Comparison of ENCODE assay signal across 17 cellular contexts in the genomic region with DNA sequence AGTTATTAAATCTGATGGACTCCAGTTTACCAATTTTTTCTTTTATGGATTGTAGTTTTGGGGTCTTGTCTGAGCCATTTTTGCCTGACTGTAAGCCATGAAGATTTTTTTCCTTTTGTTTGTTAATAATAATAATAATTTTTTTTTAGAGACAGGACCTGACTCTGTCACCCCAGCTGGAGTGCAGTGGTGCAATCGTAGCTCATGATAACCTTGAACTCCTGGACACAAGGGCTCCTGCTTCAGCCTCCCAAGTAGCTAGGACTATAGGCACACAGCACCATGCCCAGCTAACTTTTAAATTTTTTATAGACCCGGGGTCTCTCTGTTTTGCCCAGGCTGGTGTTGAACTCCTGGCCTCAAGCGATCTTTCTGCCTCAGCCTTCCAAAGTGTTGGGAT. TPM values are rescaled to one million over a fixed set of nuclear protein-coding genes. Genes with fewer than 3 reads are reported as not detected.
A peak's percentile ranks its signal among the peaks of the same experiment; 100 is the strongest.
DNase-seq lines count a peak whose midpoint lies in the region; ATAC-seq, FAIRE-seq and TF ChIP-seq lines count a peak whose summit lies in the region.
"Had no signal": no experiment of that assay in that cellular context is flagged by ENCODE, and none has a peak within 500 bp of the region (broad histone marks: within the 10 kb centered on the region; RNA-seq: fewer than 3 reads in every experiment).

No MANE protein-coding gene starts in this region.

- H3K4me2 ChIP-seq in GM12878 (ENCODE audit: control insufficient read depth, insufficient read depth) (no peak overlapping the region), trophoblast cell (ENCODE audit: low read length) (no peak overlapping the region)

- TF ChIP-seq EP300 in GM12878 (IDR thresholded peaks at IDR 0.05; ENCODE audit: borderline replicate concordance in 1 of 2, control insufficient read depth in 1 of 2, low read depth in 2 of 2, low read length in 2 of 2) = no peak

- peaks cover 67% of the 10 kb centered on the region for H3K4me1 Mint-ChIP-seq in activated naive CD8-positive, alpha-beta T cell (ENCODE audit: low read depth)
- peaks cover 39% of the 10 kb centered on the region for H3K4me1 Mint-ChIP-seq in activated naive CD8-positive, alpha-beta T cell treated with anti-CD3 and anti-CD28 coated beads for 36 hours

- no peaks in the 10 kb centered on the region for H4K20me1 ChIP-seq in GM12878 (ENCODE audit: control insufficient read depth, insufficient read depth)

- H3K4me1 ChIP-seq in GM12878 (ENCODE audit: control insufficient read depth, insufficient read depth, low read length) (no peaks in the 10 kb centered on the region; the same call in 1 of the 2 replicates), liver (ENCODE audit: control insufficient read depth in 4 of 4, insufficient read depth in 4 of 4, low read length in 3 of 4) (peaks cover 5 to 19% (median 11%) of the 10 kb centered on the region in 4 donors), trophoblast cell (ENCODE audit: control insufficient read depth in 1 of 2, insufficient read depth in 2 of 2, low read length in 2 of 2) (no peaks in the 10 kb centered on the region)

- RAD21 ChIA-PET in GM12878 (lab: Charles Lee; ENCODE audit: unreplicated experiment) = no interaction called here

- peak; percentile 31 for ATAC-seq in GM12878
- ATAC-seq in sciatic nerve = no peak

- no peak overlapping the region for H3K14ac ChIP-seq in trophoblast cell (ENCODE audit: low read length)

- H3K27ac Mint-ChIP-seq in activated naive CD8-positive, alpha-beta T cell = no peak overlapping the region
- H3K27ac Mint-ChIP-seq in activated naive CD8-positive, alpha-beta T cell treated with anti-CD3 and anti-CD28 coated beads for 36 hours = no peak overlapping the region

- intact Hi-C loops in GM12878 (cut with micrococcal nuclease; ENCODE audit: unreplicated experiment) = loop anchor here (10.0 kb wide), 2 partner anchors 227 to 1187 kb away; no protein-coding TSS in a partner anchor
- intact Hi-C loops in sciatic nerve (cut with DNase I) = no loop called here

- CTCF ChIA-PET in GM12878 (lab: Yijun Ruan, JAX) = no interaction called here

- H3K9me3 ChIP-seq in GM12878 (replicated peaks; ENCODE audit: control insufficient read depth, insufficient read depth, low read length) (peaks cover 8% of the 10 kb centered on the region), liver (ENCODE audit: control insufficient read depth in 4 of 4, low read length in 3 of 4) (no peaks in the 10 kb centered on the region), trophoblast cell (ENCODE audit: insufficient read depth, low read depth, low read length) (no peaks in the 10 kb centered on the region)
- H3K9me3 ChIP-seq: HAP-1 had no signal

- no peak for TF ChIP-seq RAD21 in GM12878 (IDR thresholded peaks at IDR 0.05; ENCODE audit: insufficient read depth, low read depth, low read length)
- no peak for TF ChIP-seq RAD21 in liver (IDR thresholded peaks at IDR 0.05)

- in situ Hi-C loops in GM12878 (cut with MboI) = no loop called here

- no peak for DNase-seq in activated naive CD8-positive, alpha-beta T cell treated with anti-CD3 and anti-CD28 coated beads for 36 hours
- DNase-seq in GM12878 (ENCODE audit: low read depth, low spot score) (no peak), trophoblast cell (no peak), sciatic nerve (ENCODE audit: low spot score) (no peak), SW480 (ENCODE audit: low spot score) (no peak), activated gamma-delta T cell (lab: John Stamatoyannopoulos, UW) (no peak)
- DNase-seq: 8988T; CD4-positive, alpha-beta memory T cell; DMS79; EL had no signal

- H4K91ac ChIP-seq in trophoblast cell (ENCODE audit: low read depth, low read length) = no peak overlapping the region

- no peak overlapping the region for H2AFZ ChIP-seq in GM12878 (ENCODE audit: control insufficient read depth, low read depth, low read length)
- H2AFZ ChIP-seq in trophoblast cell (ENCODE audit: insufficient read depth, low read length, poor library complexity) = no peak overlapping the region

- no peak overlapping the region for H3K23ac ChIP-seq in trophoblast cell (ENCODE audit: low read length)

- POLR2A ChIA-PET in GM12878 (lab: Charles Lee) = no interaction called here

- H2BK12ac ChIP-seq in trophoblast cell (ENCODE audit: low read length) = no peak overlapping the region

- peak overlapping the region; percentile 13 for H3K4me3 Mint-ChIP-seq in activated naive CD8-positive, alpha-beta T cell
- no peak overlapping the region for H3K4me3 Mint-ChIP-seq in activated naive CD8-positive, alpha-beta T cell treated with anti-CD3 and anti-CD28 coated beads for 36 hours

- no peak overlapping the region for H3K27ac ChIP-seq in GM12878 (ENCODE audit: control insufficient read depth, insufficient read depth)
- H3K27ac ChIP-seq in liver (ENCODE audit: low read depth in 1 of 2, low read length in 2 of 2) = no peak overlapping the region
- no peak overlapping the region for H3K27ac ChIP-seq in trophoblast cell (ENCODE audit: low read depth, low read length)
- H3K27ac ChIP-seq: BLaER1 treated with 17β-estradiol and CSF1 and Interleukin-3, amounts not matched to agents 10 nM and 100 nM had no signal

- H2BK5ac ChIP-seq in trophoblast cell (ENCODE audit: low read depth, low read length, poor library complexity) = no peak overlapping the region

- no peak overlapping the region for H4K8ac ChIP-seq in trophoblast cell (ENCODE audit: low read depth, low read length)

- H3K79me2 ChIP-seq in GM12878 (ENCODE audit: control insufficient read depth, insufficient read depth, low read length) (peaks cover 60% of the 10 kb centered on the region), trophoblast cell (ENCODE audit: control insufficient read depth, insufficient read depth, low read length, poor library complexity) (peaks cover 2% of the 10 kb centered on the region)

- no peak overlapping the region for H3K18ac ChIP-seq in trophoblast cell (ENCODE audit: low read length)

- TF ChIP-seq POLR2A in GM12878 (IDR thresholded peaks at IDR 0.05; ENCODE audit: low read depth, low read length) = no peak

- peaks cover 24% of the 10 kb centered on the region for H3K36me3 Mint-ChIP-seq in activated naive CD8-positive, alpha-beta T cell
- H3K36me3 Mint-ChIP-seq in activated naive CD8-positive, alpha-beta T cell treated with anti-CD3 and anti-CD28 coated beads for 36 hours = peaks cover 57% of the 10 kb centered on the region

- no peak overlapping the region for H2BK120ac ChIP-seq in trophoblast cell (ENCODE audit: insufficient read depth, low read length, poor library complexity)

- H3K36me3 ChIP-seq in GM12878 (ENCODE audit: control insufficient read depth in 2 of 2, insufficient read depth in 2 of 2, low read length in 1 of 2) (peaks cover 0 to 8% of the 10 kb centered on the region in 2 experiments; a peak in 1 of 4 replicates), liver (ENCODE audit: control insufficient read depth in 4 of 4, insufficient read depth in 3 of 4, low read depth in 1 of 4, low read length in 3 of 4) (peaks cover 0 to 3% (median under 1%) of the 10 kb centered on the region in 4 donors), trophoblast cell (ENCODE audit: control insufficient read depth in 1 of 2, insufficient read depth in 2 of 2, low read length in 2 of 2) (peaks cover 8 to 17% of the 10 kb centered on the region in 2 experiments)

- BruUV-seq in GM12878 (replicated peaks; lab: Mats Ljungman, UMichigan) = no TSS peak

- no peaks in the 10 kb centered on the region for H3K79me1 ChIP-seq in trophoblast cell (ENCODE audit: low read length)

- SMC1A ChIA-PET in GM12878 (lab: Charles Lee; ENCODE audit: uncharacterized antibody, unreplicated experiment) = interaction anchor here (1.0 to 1.9 kb wide), 2 partner anchors 14 to 16 kb away, joined by 4 read pairs; no protein-coding TSS in a partner anchor

- no peak for FAIRE-seq in GM12878 (lab: Jason Lieb, UNC)
- FAIRE-seq: G401.6, H1, HTR-8/SVneo had no signal

- WGBS in GM12878 (ENCODE audit: insufficient coverage, insufficient replicate concordance, low lambda C conversion rate, missing lambda C conversion rate) = 100% methylated on average over 3 of the region's 3 CpGs
- 82% methylated on average over 3 of the region's 3 CpGs for WGBS in liver
- WGBS in trophoblast cell (ENCODE audit: extremely low coverage, insufficient coverage, insufficient read length) = no CpG with 5 or more reads among the region's 3 CpGs

- H3K9ac ChIP-seq in GM12878 (ENCODE audit: control insufficient read depth, insufficient read depth, low read length) = no peak overlapping the region
- no peak overlapping the region for H3K9ac ChIP-seq in liver (ENCODE audit: low read depth in 1 of 2, low read length in 2 of 2)
- no peak overlapping the region for H3K9ac ChIP-seq in trophoblast cell (ENCODE audit: low read length)
- H3K9ac ChIP-seq: BLaER1 treated with 17β-estradiol and CSF1 and Interleukin-3, amounts not matched to agents 10 nM and 100 nM had no signal

- H3K4ac ChIP-seq in trophoblast cell (ENCODE audit: low read depth, low read length) = peak overlapping the region; percentile 62

- H3K9me3 Mint-ChIP-seq in activated naive CD8-positive, alpha-beta T cell (ENCODE audit: low read depth) = no peaks in the 10 kb centered on the region
- H3K9me3 Mint-ChIP-seq in activated naive CD8-positive, alpha-beta T cell treated with anti-CD3 and anti-CD28 coated beads for 36 hours = no peaks in the 10 kb centered on the region

- H3K27me3 ChIP-seq in GM12878 (replicated peaks in 1 of 2; ENCODE audit: control insufficient read depth in 2 of 2, insufficient read depth in 2 of 2, low read length in 1 of 2) (no peaks in the 10 kb centered on the region), liver (ENCODE audit: control insufficient read depth in 4 of 4, insufficient read depth in 4 of 4, low read length in 3 of 4) (no peaks in the 10 kb centered on the region), trophoblast cell (ENCODE audit: insufficient read depth, low read length) (no peaks in the 10 kb centered on the region)
- H3K27me3 ChIP-seq: BLaER1 treated with 17β-estradiol and CSF1 and Interleukin-3, amounts not matched to agents 10 nM and 100 nM had no signal

- no peak overlapping the region for H4K12ac ChIP-seq in trophoblast cell (ENCODE audit: low read depth, low read length)

- no peaks in the 10 kb centered on the region for H3K27me3 Mint-ChIP-seq in activated naive CD8-positive, alpha-beta T cell
- no peaks in the 10 kb centered on the region for H3K27me3 Mint-ChIP-seq in activated naive CD8-positive, alpha-beta T cell treated with anti-CD3 and anti-CD28 coated beads for 36 hours
- H3K27me3 Mint-ChIP-seq: CD4-positive, alpha-beta memory T cell had no signal

- TF ChIP-seq CTCF in GM12878 (IDR thresholded peaks at IDR 0.05 in 2 of 3, conservative IDR thresholded peaks at IDR 0.05 in 1 of 3; ENCODE audit: control insufficient read depth in 2 of 3, extremely low read depth in 1 of 3, insufficient read depth in 1 of 3, low read depth in 3 of 3, low read length in 3 of 3) (no peak), liver (IDR thresholded peaks at IDR 0.05; ENCODE audit: low read depth, low read length, missing input control) (no peak)

- H3K4me3 ChIP-seq in GM12878 (no peak overlapping the region), liver (ENCODE audit: low read depth in 1 of 3, low read length in 3 of 3) (no peak overlapping the region), trophoblast cell (ENCODE audit: low read depth, low read length) (no peak overlapping the region)
- H3K4me3 ChIP-seq: BLaER1 treated with 17β-estradiol and CSF1 and Interleukin-3, amounts not matched to agents 10 nM and 100 nM; HAP-1 had no signal

- no peak overlapping the region for H2AK5ac ChIP-seq in trophoblast cell (ENCODE audit: low read length)

RNA-seq across cellular contexts. Expression of a gene that starts 6.3 kb away (rescaled TPM):
- total RNA-seq in activated naive CD8-positive, alpha-beta T cell treated with anti-CD3 and anti-CD28 coated beads for 36 hours = 10 to 100 TPM; 10.9 to 12.0 TPM
- total RNA-seq in GM12878 (2013; cell fraction: nucleolus; rRNA removed) = 169 and 183 TPM in 2 replicates
- total RNA-seq in GM12878 (2014; rRNA removed) = 9.3 and 17.1 TPM in 2 replicates
- total RNA-seq in GM12878 (2014; rRNA removed; fragmentation: Illumina TruSeq; extraction: Trizol) = 14.9 and 16.0 TPM in 2 replicates
- 10.9 and 11.2 TPM in 2 replicates for total RNA-seq in GM12878 (2021)
- 4.8 TPM for polyA plus RNA-seq in GM12878 (2011; ENCODE audit: low read depth)
- 17.1 and 32.2 TPM in 2 replicates for polyA plus RNA-seq in GM12878 (2011; rRNA removed)
- 5.4 and 7.0 TPM in 2 replicates for polyA plus RNA-seq in GM12878 (2011; cell fraction: cytosol; rRNA removed)
- polyA plus RNA-seq in GM12878 (2011; cell fraction: nucleus; rRNA removed) = 31.7 and 37.6 TPM in 2 replicates
- polyA plus RNA-seq in GM12878 (2012) = 9.7 and 10.1 TPM in 2 replicates
- polyA plus RNA-seq in GM12878 (2014; fragmentation: Illumina TruSeq; extraction: Trizol) = 17.5 and 35.8 TPM in 2 replicates
- polyA plus RNA-seq in GM12878 (2014; fragmentation: Nextera tagmentation; extraction: Ambion mirVana) = 1 to 10 TPM; 5.8 to 9.7 TPM
- polyA plus RNA-seq in GM12878 (2014; rRNA removed) = 12.0 and 12.2 TPM in 2 replicates
- polyA plus RNA-seq in GM12878 (2016; fragmentation: Nextera tagmentation; extraction: Ambion mirVana) = 10 to 100 TPM; 10.9 to 11.0 TPM
- 18.2 and 29.6 TPM in 2 replicates for polyA minus RNA-seq in GM12878 (2011; rRNA and poly(A)+ RNA removed)
- 4.0 TPM in 2 replicates for polyA minus RNA-seq in GM12878 (2011; cell fraction: cytosol; rRNA and poly(A)+ RNA removed)
- 29.5 and 42.5 TPM in 2 replicates for polyA minus RNA-seq in GM12878 (2011; cell fraction: nucleus; rRNA and poly(A)+ RNA removed)
- total RNA-seq in liver = 10 to 100 TPM; 12.2 to 14.6 TPM
- polyA plus RNA-seq in liver = 1 to 10 TPM; 2.5 to 5.8 TPM
- 12.4 and 13.0 TPM in 2 replicates for polyA plus RNA-seq in trophoblast cell (2013)
- 55.6 TPM for total RNA-seq in sciatic nerve
